In the genomic region with DNA sequence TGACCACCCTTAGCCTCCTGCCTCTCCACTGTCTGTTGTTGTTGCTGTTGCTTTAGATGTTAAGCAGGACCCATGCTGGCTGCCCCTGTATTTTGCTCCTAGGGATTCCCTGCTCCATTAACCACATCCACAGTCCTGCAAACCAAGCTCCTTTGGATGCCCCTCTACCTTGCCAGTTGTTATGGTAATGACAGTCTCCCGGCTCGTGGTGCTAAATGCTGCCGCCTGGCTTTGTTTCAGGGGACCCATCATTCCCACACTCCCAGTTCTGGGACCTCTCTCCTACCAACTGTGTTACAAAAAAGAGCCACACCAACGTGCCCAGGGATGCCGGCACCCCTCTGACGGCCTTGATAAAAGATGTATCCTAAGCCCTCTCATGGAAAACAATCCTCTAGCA, we compare ENCODE assay signal across 12 cellular contexts. TPM values are rescaled to one million over a fixed set of nuclear protein-coding genes. Genes with fewer than 3 reads are reported as not detected.
A peak's percentile ranks its signal among the peaks of the same experiment; 100 is the strongest.
DNase-seq lines count a peak whose midpoint lies in the region; ATAC-seq and TF ChIP-seq lines count a peak whose summit lies in the region.
"Had no signal": no experiment of that assay in that cellular context is flagged by ENCODE, and none has a peak within 500 bp of the region (broad histone marks: within the 10 kb centered on the region; RNA-seq: fewer than 3 reads in every experiment).

No MANE protein-coding gene starts in this region.

- peaks cover 23% of the 10 kb centered on the region for H3K27me3 Mint-ChIP-seq in glutamatergic neuron (ENCODE audit: unreplicated experiment)
- H3K27me3 Mint-ChIP-seq in CD8-positive, alpha-beta memory T cell = peaks cover 9 to 22% of the 10 kb centered on the region in 2 donors
- peaks cover 12% of the 10 kb centered on the region for H3K27me3 Mint-ChIP-seq in activated CD8-positive, alpha-beta T cell treated with anti-CD3 and anti-CD28 coated beads, Interleukin-2, amount 10 ng/mL, durations not matched to agents 7 days and 5 days (ENCODE audit: low read depth)

- H3K27ac ChIP-seq in Karpas-422 (ENCODE audit: low read length) = no peak overlapping the region
- H3K27ac ChIP-seq in OCI-LY1 (ENCODE audit: low read depth, low read length, poor library complexity, severe bottlenecking) = peak overlapping the region; percentile 69
- no peak overlapping the region for H3K27ac ChIP-seq in CD8-positive, alpha-beta memory T cell (ENCODE audit: low read depth, low read length)
- H3K27ac ChIP-seq: thoracic aorta had no signal

- peaks cover 29% of the 10 kb centered on the region for H3K9me3 Mint-ChIP-seq in glutamatergic neuron (ENCODE audit: unreplicated experiment)
- peaks cover 2 to 10% (median 4%) of the 10 kb centered on the region in 5 donors for H3K9me3 Mint-ChIP-seq in CD8-positive, alpha-beta memory T cell
- peaks cover 4% of the 10 kb centered on the region for H3K9me3 Mint-ChIP-seq in activated CD8-positive, alpha-beta T cell treated with anti-CD3 and anti-CD28 coated beads, Interleukin-2, amount 10 ng/mL, durations not matched to agents 7 days and 5 days (ENCODE audit: insufficient read depth)

- H2AFZ ChIP-seq in Karpas-422 (ENCODE audit: low read length) (no peak overlapping the region), OCI-LY1 (ENCODE audit: low read length) (0 out of 2 replicates have a peak overlapping the region, but pooled peaks have one; percentile 36)

- ATAC-seq in esophagus mucosa = no peak
- no peak for ATAC-seq in activated CD8-positive, alpha-beta T cell treated with anti-CD3 and anti-CD28 coated beads, Interleukin-2, amount 10 ng/mL, durations not matched to agents 7 days and 5 days

- no peaks in the 10 kb centered on the region for H3K27me3 ChIP-seq in Karpas-422 (ENCODE audit: low read length)
- H3K27me3 ChIP-seq in OCI-LY1 (ENCODE audit: insufficient read depth, low read length) = peaks cover 3% of the 10 kb centered on the region; the same call in 1 of the 2 replicates
- no peaks in the 10 kb centered on the region for H3K27me3 ChIP-seq in CD8-positive, alpha-beta memory T cell (ENCODE audit: insufficient read depth, low read length, poor library complexity, severe bottlenecking)

- no peaks in the 10 kb centered on the region for H3K79me2 ChIP-seq in Karpas-422 (ENCODE audit: low read length)
- no peaks in the 10 kb centered on the region for H3K79me2 ChIP-seq in OCI-LY1 (ENCODE audit: insufficient read depth, low read length)

- H3K9me2 ChIP-seq in Karpas-422 (replicated peaks; ENCODE audit: insufficient read depth, low read length) = no peaks in the 10 kb centered on the region
- H3K9me2 ChIP-seq in OCI-LY1 (ENCODE audit: low read depth, low read length) = no peaks in the 10 kb centered on the region

- H4K20me1 ChIP-seq in Karpas-422 (ENCODE audit: insufficient read depth, low read depth, low read length) (no peaks in the 10 kb centered on the region), OCI-LY1 (ENCODE audit: insufficient read depth, low read length) (no peaks in the 10 kb centered on the region)

- H3K9ac ChIP-seq in Karpas-422 (ENCODE audit: low read length) (peak overlapping the region; percentile 26), OCI-LY1 (ENCODE audit: low read length) (peak overlapping the region; percentile 78)

- H3K9me3 ChIP-seq in Karpas-422 (ENCODE audit: low read length) = peaks cover 4% of the 10 kb centered on the region; the same call in 1 of the 2 replicates
- H3K9me3 ChIP-seq in OCI-LY1 (ENCODE audit: low read length) = peaks cover 9% of the 10 kb centered on the region
- no peaks in the 10 kb centered on the region for H3K9me3 ChIP-seq in CD8-positive, alpha-beta memory T cell (ENCODE audit: low read length)
- H3K9me3 ChIP-seq: thoracic aorta had no signal

- peaks cover 29% of the 10 kb centered on the region for H3K4me1 Mint-ChIP-seq in glutamatergic neuron (ENCODE audit: low read depth, unreplicated experiment)
- peaks cover 0 to 8% (median 4%) of the 10 kb centered on the region in 3 donors for H3K4me1 Mint-ChIP-seq in CD8-positive, alpha-beta memory T cell
- peaks cover 8% of the 10 kb centered on the region for H3K4me1 Mint-ChIP-seq in activated CD8-positive, alpha-beta T cell treated with anti-CD3 and anti-CD28 coated beads, Interleukin-2, amount 10 ng/mL, durations not matched to agents 7 days and 5 days (ENCODE audit: low read depth)

- POLR2A ChIA-PET in CD8-positive, alpha-beta memory T cell (lab: Charles Lee) = no interaction called here
- POLR2A ChIA-PET in activated CD8-positive, alpha-beta T cell treated with anti-CD3 and anti-CD28 coated beads, Interleukin-2, amount 10 ng/mL, durations not matched to agents 7 days and 5 days (lab: Charles Lee) = no interaction called here

- H3K4me3 ChIP-seq in Karpas-422 (ENCODE audit: low read length) (peak overlapping the region; percentile 32; the same call in 1 of the 2 replicates), OCI-LY1 (ENCODE audit: low read depth, low read length, poor library complexity, severe bottlenecking) (peak overlapping the region; percentile 78)
- no peak overlapping the region for H3K4me3 ChIP-seq in CD8-positive, alpha-beta memory T cell (ENCODE audit: low read length)
- H3K4me3 ChIP-seq: lung, thoracic aorta had no signal

- peak overlapping the region; percentile 82 for H3K4me3 Mint-ChIP-seq in glutamatergic neuron (ENCODE audit: unreplicated experiment)
- no peak overlapping the region for H3K4me3 Mint-ChIP-seq in CD8-positive, alpha-beta memory T cell
- no peak overlapping the region for H3K4me3 Mint-ChIP-seq in activated CD8-positive, alpha-beta T cell treated with anti-CD3 and anti-CD28 coated beads, Interleukin-2, amount 10 ng/mL, durations not matched to agents 7 days and 5 days
- H3K4me3 Mint-ChIP-seq: nephron had no signal

- peak; percentile 21; the same call in 1 of the 2 replicates for TF ChIP-seq CTCF in OCI-LY1 (IDR thresholded peaks at IDR 0.05; ENCODE audit: low read length)
- TF ChIP-seq CTCF in glutamatergic neuron (IDR thresholded peaks at IDR 0.05; ENCODE audit: partially characterized antibody, unreplicated experiment) = no peak

- H3F3A ChIP-seq in OCI-LY1 (ENCODE audit: insufficient read depth, low read length) = no peaks in the 10 kb centered on the region

- CTCF ChIA-PET in CD8-positive, alpha-beta memory T cell (lab: Charles Lee) = no interaction called here
- CTCF ChIA-PET in activated CD8-positive, alpha-beta T cell treated with anti-CD3 and anti-CD28 coated beads, Interleukin-2, amount 10 ng/mL, durations not matched to agents 7 days and 5 days (lab: Charles Lee) = no interaction called here

- peaks cover 12% of the 10 kb centered on the region for H3K36me3 Mint-ChIP-seq in glutamatergic neuron (ENCODE audit: unreplicated experiment)
- H3K36me3 Mint-ChIP-seq in CD8-positive, alpha-beta memory T cell = peaks cover 0 to 9% (median 3%) of the 10 kb centered on the region in 3 donors
- no peaks in the 10 kb centered on the region for H3K36me3 Mint-ChIP-seq in activated CD8-positive, alpha-beta T cell treated with anti-CD3 and anti-CD28 coated beads, Interleukin-2, amount 10 ng/mL, durations not matched to agents 7 days and 5 days (ENCODE audit: low read depth)

- H3K4me2 ChIP-seq in Karpas-422 (ENCODE audit: low read depth, low read length, poor library complexity, severe bottlenecking) (peak overlapping the region; percentile 43), OCI-LY1 (ENCODE audit: low read length) (peak overlapping the region; percentile 99)

- DNase-seq in COLO668 (lab: John Stamatoyannopoulos, UW; ENCODE audit: unreplicated experiment) = peak; percentile 23
- no peak for DNase-seq in Karpas-422
- no peak for DNase-seq in glutamatergic neuron
- no peak for DNase-seq in A172 (ENCODE audit: low spot score)
- DNase-seq in CD8-positive, alpha-beta memory T cell = no peak
- no peak for DNase-seq in activated CD8-positive, alpha-beta T cell treated with anti-CD3 and anti-CD28 coated beads, Interleukin-2, amount 10 ng/mL, durations not matched to agents 7 days and 5 days
- DNase-seq: activated gamma-delta T cell treated with Interleukin-2 at 50 U/mL for 16 hours had no signal

- H3K4me1 ChIP-seq in Karpas-422 (ENCODE audit: low read length) (peaks cover 31% of the 10 kb centered on the region), OCI-LY1 (ENCODE audit: insufficient read depth, low read length, severe bottlenecking) (peaks cover 25% of the 10 kb centered on the region)
- H3K4me1 ChIP-seq in CD8-positive, alpha-beta memory T cell (ENCODE audit: insufficient read depth, low read length) = peaks cover 6% of the 10 kb centered on the region

- H3K27ac Mint-ChIP-seq in glutamatergic neuron (ENCODE audit: unreplicated experiment) = peak overlapping the region; percentile 96
- H3K27ac Mint-ChIP-seq in CD8-positive, alpha-beta memory T cell = peak overlapping the region in 1 of 8 donors; percentile 61
- no peak overlapping the region for H3K27ac Mint-ChIP-seq in activated CD8-positive, alpha-beta T cell treated with anti-CD3 and anti-CD28 coated beads, Interleukin-2, amount 10 ng/mL, durations not matched to agents 7 days and 5 days

- no peaks in the 10 kb centered on the region for H3K36me3 ChIP-seq in Karpas-422 (ENCODE audit: insufficient read depth, low read length)
- no peaks in the 10 kb centered on the region; the same call in 1 of the 2 replicates for H3K36me3 ChIP-seq in OCI-LY1 (ENCODE audit: insufficient read depth, low read length)
- no peaks in the 10 kb centered on the region for H3K36me3 ChIP-seq in CD8-positive, alpha-beta memory T cell (ENCODE audit: insufficient read depth, low read length)
- H3K36me3 ChIP-seq: thoracic aorta had no signal

RNA-seq across cellular contexts. Expression of gene MCCC1, which starts 15.5 kb away (rescaled TPM):
- 60.4 and 61.7 TPM in 2 replicates for total RNA-seq in Karpas-422 (2014; rRNA removed; shearing (Covaris generic); ENCODE audit: low replicate concordance)
- total RNA-seq in glutamatergic neuron (ENCODE audit: unreplicated experiment) = 17.9 TPM
- total RNA-seq in A172 (2014; rRNA removed; shearing (Covaris generic)) = 22.0 and 24.1 TPM in 2 replicates
- 29.0 TPM for total RNA-seq in esophagus mucosa
- 10 to 100 TPM; 32.8 TPM for total RNA-seq in CD8-positive, alpha-beta memory T cell
- polyA plus RNA-seq in CD8-positive, alpha-beta memory T cell = 26.3 TPM
- 10 to 100 TPM; 30.1 to 32.7 TPM for total RNA-seq in activated CD8-positive, alpha-beta T cell treated with anti-CD3 and anti-CD28 coated beads, Interleukin-2, amount 10 ng/mL, durations not matched to agents 7 days and 5 days

RNA-seq across cellular contexts. Expression of gene LAMP3, which starts 47.8 kb away (rescaled TPM):
- total RNA-seq in Karpas-422 (2014; rRNA removed; shearing (Covaris generic); ENCODE audit: low replicate concordance) = 44.0 and 102 TPM in 2 replicates
- total RNA-seq in glutamatergic neuron (ENCODE audit: unreplicated experiment) (1.4 TPM), esophagus mucosa (4.5 TPM)
- total RNA-seq in A172 (2014; rRNA removed; shearing (Covaris generic)) = 0.12 TPM in 1 of 2 replicates, not detected in the other
- total RNA-seq in CD8-positive, alpha-beta memory T cell = 1 to 10 TPM; 1.5 to 1.7 TPM
- polyA plus RNA-seq in CD8-positive, alpha-beta memory T cell = 4.8 TPM
- 10 to 100 TPM; 14.3 to 15.2 TPM for total RNA-seq in activated CD8-positive, alpha-beta T cell treated with anti-CD3 and anti-CD28 coated beads, Interleukin-2, amount 10 ng/mL, durations not matched to agents 7 days and 5 days
- total RNA-seq: thoracic aorta had no signal
